In the genomic region with DNA sequence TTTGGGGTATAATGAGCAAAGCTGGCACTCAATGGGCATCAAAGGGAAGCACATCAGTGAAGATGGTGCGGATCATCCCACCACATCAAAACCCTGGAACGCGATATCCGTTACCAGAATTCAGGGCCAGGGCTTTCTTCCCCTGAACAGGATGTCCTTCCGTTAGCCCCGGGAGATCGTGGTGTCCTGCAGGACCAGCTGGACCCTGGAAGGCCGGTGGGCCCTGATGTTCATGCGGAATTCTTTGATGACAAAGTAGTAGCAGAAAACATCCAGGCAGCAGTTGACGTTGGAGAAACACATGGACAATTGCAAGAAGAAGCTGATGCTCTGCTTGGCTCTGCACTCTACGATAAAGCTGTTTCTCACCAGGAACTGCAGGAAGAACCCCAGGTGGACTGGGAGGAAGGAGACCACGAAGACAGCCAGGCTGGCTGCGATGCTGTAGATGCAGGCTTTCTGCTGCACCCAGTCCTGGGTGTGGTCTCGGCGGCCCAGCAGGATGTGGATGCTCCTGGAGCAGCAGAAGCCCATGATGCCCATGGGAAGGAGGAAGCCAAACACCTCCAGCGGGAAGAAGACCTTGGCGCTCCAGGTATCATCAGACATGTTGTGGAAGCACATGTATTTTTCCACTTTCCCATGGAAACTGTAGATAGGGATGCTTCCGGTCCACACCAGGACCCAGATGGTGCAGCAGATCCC, we compare ENCODE assay signal across 1 cellular context.
TF ChIP-seq lines count a peak whose summit lies in the region.

No MANE protein-coding gene starts in this region.

TF ChIP-seq in HepG2, 621 proteins besides CTCF, POLR2A, EP300 and RAD21:
- TF ChIP-seq KDM6A (CRISPR knock-in tag; IDR thresholded peaks at IDR 0.05; ENCODE audit: low read depth): no peak
- TF ChIP-seq, protein P1, sequence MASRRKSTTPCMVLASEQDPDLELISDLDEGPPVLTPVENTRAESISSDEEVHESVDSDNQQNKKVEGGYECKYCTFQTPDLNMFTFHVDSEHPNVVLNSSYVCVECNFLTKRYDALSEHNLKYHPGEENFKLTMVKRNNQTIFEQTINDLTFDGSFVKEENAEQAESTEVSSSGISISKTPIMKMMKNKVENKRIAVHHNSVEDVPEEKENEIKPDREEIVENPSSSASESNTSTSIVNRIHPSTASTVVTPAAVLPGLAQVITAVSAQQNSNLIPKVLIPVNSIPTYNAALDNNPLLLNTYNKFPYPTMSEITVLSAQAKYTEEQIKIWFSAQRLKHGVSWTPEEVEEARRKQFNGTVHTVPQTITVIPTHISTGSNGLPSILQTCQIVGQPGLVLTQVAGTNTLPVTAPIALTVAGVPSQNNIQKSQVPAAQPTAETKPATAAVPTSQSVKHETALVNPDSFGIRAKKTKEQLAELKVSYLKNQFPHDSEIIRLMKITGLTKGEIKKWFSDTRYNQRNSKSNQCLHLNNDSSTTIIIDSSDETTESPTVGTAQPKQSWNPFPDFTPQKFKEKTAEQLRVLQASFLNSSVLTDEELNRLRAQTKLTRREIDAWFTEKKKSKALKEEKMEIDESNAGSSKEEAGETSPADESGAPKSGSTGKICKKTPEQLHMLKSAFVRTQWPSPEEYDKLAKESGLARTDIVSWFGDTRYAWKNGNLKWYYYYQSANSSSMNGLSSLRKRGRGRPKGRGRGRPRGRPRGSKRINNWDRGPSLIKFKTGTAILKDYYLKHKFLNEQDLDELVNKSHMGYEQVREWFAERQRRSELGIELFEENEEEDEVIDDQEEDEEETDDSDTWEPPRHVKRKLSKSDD (CRISPR knock-in tag; IDR thresholded peaks at IDR 0.05; ENCODE audit: low read depth): no peak
- no peak for TF ChIP-seq RXRB (CRISPR knock-in tag; IDR thresholded peaks at IDR 0.05; ENCODE audit: borderline replicate concordance)
- no peak for TF ChIP-seq ZNF75D (CRISPR knock-in tag; IDR thresholded peaks at IDR 0.05; ENCODE audit: borderline replicate concordance)
- TF ChIP-seq SP5 (CRISPR knock-in tag; IDR thresholded peaks at IDR 0.05; ENCODE audit: borderline replicate concordance, low read depth): no peak
- no peak for TF ChIP-seq ZNF552 (CRISPR knock-in tag; IDR thresholded peaks at IDR 0.05; ENCODE audit: borderline replicate concordance)
- TF ChIP-seq, protein P2, sequence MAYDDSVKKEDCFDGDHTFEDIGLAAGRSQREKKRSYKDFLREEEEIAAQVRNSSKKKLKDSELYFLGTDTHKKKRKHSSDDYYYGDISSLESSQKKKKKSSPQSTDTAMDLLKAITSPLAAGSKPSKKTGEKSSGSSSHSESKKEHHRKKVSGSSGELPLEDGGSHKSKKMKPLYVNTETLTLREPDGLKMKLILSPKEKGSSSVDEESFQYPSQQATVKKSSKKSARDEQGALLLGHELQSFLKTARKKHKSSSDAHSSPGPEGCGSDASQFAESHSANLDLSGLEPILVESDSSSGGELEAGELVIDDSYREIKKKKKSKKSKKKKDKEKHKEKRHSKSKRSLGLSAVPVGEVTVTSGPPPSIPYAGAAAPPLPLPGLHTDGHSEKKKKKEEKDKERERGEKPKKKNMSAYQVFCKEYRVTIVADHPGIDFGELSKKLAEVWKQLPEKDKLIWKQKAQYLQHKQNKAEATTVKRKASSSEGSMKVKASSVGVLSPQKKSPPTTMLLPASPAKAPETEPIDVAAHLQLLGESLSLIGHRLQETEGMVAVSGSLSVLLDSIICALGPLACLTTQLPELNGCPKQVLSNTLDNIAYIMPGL (CRISPR knock-in tag; IDR thresholded peaks at IDR 0.05; ENCODE audit: borderline replicate concordance in 1 of 2, low read depth in 1 of 2): no peak
- no peak for TF ChIP-seq HOXD1 (CRISPR knock-in tag; IDR thresholded peaks at IDR 0.05)
- no peak for TF ChIP-seq ZNF607 (CRISPR knock-in tag; IDR thresholded peaks at IDR 0.05; ENCODE audit: borderline replicate concordance)
- TF ChIP-seq ZNF678 (CRISPR knock-in tag; IDR thresholded peaks at IDR 0.05): no peak
- TF ChIP-seq, protein P3, sequence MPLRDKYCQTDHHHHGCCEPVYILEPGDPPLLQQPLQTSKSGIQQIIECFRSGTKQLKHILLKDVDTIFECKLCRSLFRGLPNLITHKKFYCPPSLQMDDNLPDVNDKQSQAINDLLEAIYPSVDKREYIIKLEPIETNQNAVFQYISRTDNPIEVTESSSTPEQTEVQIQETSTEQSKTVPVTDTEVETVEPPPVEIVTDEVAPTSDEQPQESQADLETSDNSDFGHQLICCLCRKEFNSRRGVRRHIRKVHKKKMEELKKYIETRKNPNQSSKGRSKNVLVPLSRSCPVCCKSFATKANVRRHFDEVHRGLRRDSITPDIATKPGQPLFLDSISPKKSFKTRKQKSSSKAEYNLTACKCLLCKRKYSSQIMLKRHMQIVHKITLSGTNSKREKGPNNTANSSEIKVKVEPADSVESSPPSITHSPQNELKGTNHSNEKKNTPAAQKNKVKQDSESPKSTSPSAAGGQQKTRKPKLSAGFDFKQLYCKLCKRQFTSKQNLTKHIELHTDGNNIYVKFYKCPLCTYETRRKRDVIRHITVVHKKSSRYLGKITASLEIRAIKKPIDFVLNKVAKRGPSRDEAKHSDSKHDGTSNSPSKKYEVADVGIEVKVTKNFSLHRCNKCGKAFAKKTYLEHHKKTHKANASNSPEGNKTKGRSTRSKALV (CRISPR knock-in tag; IDR thresholded peaks at IDR 0.05): no peak
- TF ChIP-seq TCF12 (IDR thresholded peaks at IDR 0.05): no peak
- no peak for TF ChIP-seq TCF12 (CRISPR knock-in tag; IDR thresholded peaks at IDR 0.05)
- TF ChIP-seq HNF4A (CRISPR knock-in tag; IDR thresholded peaks at IDR 0.05): no peak
